8 cellular contexts compared by ENCODE assay signal in genomic region chr4:38889143-38889542, GRCh38. TPM values are rescaled to one million over a fixed set of nuclear protein-coding genes. Genes with fewer than 3 reads are reported as not detected.
DNase-seq lines count a peak whose midpoint lies in the region; ATAC-seq, FAIRE-seq and TF ChIP-seq lines count a peak whose summit lies in the region.

No MANE protein-coding gene starts in this region.

- H3K4ac ChIP-seq in IMR-90 (ENCODE audit: low read depth, low read length) = no peak overlapping the region

- H3K27ac Mint-ChIP-seq in osteocyte (ENCODE audit: unreplicated experiment) = peak overlapping the region; percentile 89

- no peaks in the 10 kb centered on the region for H3K9me3 Mint-ChIP-seq in osteocyte (ENCODE audit: unreplicated experiment)

- H3K4me1 Mint-ChIP-seq in osteocyte (ENCODE audit: unreplicated experiment) = peaks cover 56% of the 10 kb centered on the region

- peaks cover 39% of the 10 kb centered on the region for H4K20me1 ChIP-seq in IMR-90 (ENCODE audit: insufficient read depth, low read length)

- TF ChIP-seq RAD21 in IMR-90 (IDR thresholded peaks at IDR 0.05; ENCODE audit: low read length) = no peak

- no peak overlapping the region for H4K5ac ChIP-seq in IMR-90 (ENCODE audit: low read depth, low read length)

- H3K4me3 Mint-ChIP-seq in osteocyte (ENCODE audit: unreplicated experiment) = peak overlapping the region; percentile 57

- CTCF ChIA-PET in IMR-90 (lab: Yijun Ruan, JAX) = interaction anchor here (0.9 kb wide), 1 partner anchor 16 kb away, joined by 3 read pairs; no protein-coding TSS in a partner anchor

- dilution Hi-C loops in IMR-90 (cut with HindIII; ENCODE audit: low sequenced_read_pairs, unreplicated experiment) = no loop called here

- DNase-seq in GM13976 (ENCODE audit: low spot score) (peak; percentile 75), IMR-90 (peak; percentile 87), choroid plexus epithelial cell (ENCODE audit: low read depth) (peak; percentile 88), osteocyte (ENCODE audit: extremely low spot score, unreplicated experiment) (no peak), GM12892 (ENCODE audit: insufficient read length) (no peak)
- no peak for DNase-seq in stimulated activated CD4-positive, alpha-beta T cell treated with anti-CD3 and anti-CD28 coated beads, Interleukin-4, amount 100 ng/mL, for 1 hour
- DNase-seq in activated CD8-positive, alpha-beta memory T cell treated with anti-CD3 and anti-CD28 coated beads, Interleukin-2, amount 50 U/mL, for 48 hours = no peak

- intact Hi-C loops in IMR-90 (cut with micrococcal nuclease) = no loop called here

- H3K9ac ChIP-seq in IMR-90 (ENCODE audit: low read depth, low read length) = no peak overlapping the region

- H2BK20ac ChIP-seq in IMR-90 (ENCODE audit: low read depth, low read length) = no peak overlapping the region

- no peak overlapping the region for H2AK9ac ChIP-seq in IMR-90 (replicated peaks; ENCODE audit: low read depth, low read length, poor library complexity)

- 0 out of 2 replicates have a peak overlapping the region, but pooled peaks have one; percentile 34 for H3K56ac ChIP-seq in IMR-90 (ENCODE audit: extremely low read depth, insufficient read depth, low read length)

- ATAC-seq in IMR-90 (ENCODE audit: low read depth) = 0 out of 2 replicates have a peak, but pooled peaks have one; percentile 13
- no peak for ATAC-seq in GM21723 (IDR thresholded peaks at IDR 0.05; ENCODE audit: unreplicated experiment)

- H3K14ac ChIP-seq in IMR-90 (replicated peaks; ENCODE audit: low read depth, low read length) = no peak overlapping the region

- TF ChIP-seq CTCF in GM13976 (IDR thresholded peaks at IDR 0.05; ENCODE audit: borderline replicate concordance, control extremely low read depth, extremely low read depth, insufficient read depth, missing control alignments) (no peak), IMR-90 (conservative IDR thresholded peaks at IDR 0.05; ENCODE audit: low read depth, low read length) (no peak), choroid plexus epithelial cell (conservative IDR thresholded peaks at IDR 0.05; ENCODE audit: low read depth, low read length) (no peak), osteocyte (IDR thresholded peaks at IDR 0.05) (no peak)

- FAIRE-seq in GM12892 (lab: Jason Lieb, UNC) = no peak

- H3K18ac ChIP-seq in IMR-90 (ENCODE audit: low read depth, low read length) = no peak overlapping the region

- no peak overlapping the region for H2BK120ac ChIP-seq in IMR-90 (ENCODE audit: low read depth, low read length)

- peak overlapping the region; percentile 42; the same call in 1 of the 2 replicates for H3K4me2 ChIP-seq in IMR-90 (ENCODE audit: low read depth, low read length)

- H3K4me3 ChIP-seq in IMR-90 (ENCODE audit: insufficient read depth, low read depth, low read length) = no peak overlapping the region
- no peak overlapping the region for H3K4me3 ChIP-seq in choroid plexus epithelial cell (ENCODE audit: low read depth, low read length)

- H3K36me3 ChIP-seq in IMR-90 (ENCODE audit: control insufficient read depth, insufficient read depth, low read length) = peaks cover 33% of the 10 kb centered on the region

- no TSS peak for BruUV-seq in IMR-90 (replicated peaks; lab: Mats Ljungman, UMichigan)

- H2AK5ac ChIP-seq in IMR-90 (ENCODE audit: low read depth, low read length) = no peak overlapping the region

- H3K9me1 ChIP-seq in IMR-90 (ENCODE audit: insufficient read depth, low read length) = peaks cover 17% of the 10 kb centered on the region

- TF ChIP-seq POLR2A in IMR-90 (IDR thresholded peaks at IDR 0.05; ENCODE audit: low read depth, low read length) = no peak
- no peak for TF ChIP-seq POLR2A in GM12892 (IDR thresholded peaks at IDR 0.05; ENCODE audit: low read depth, low read length)

- peak overlapping the region; percentile 77 for H2BK5ac ChIP-seq in IMR-90 (ENCODE audit: low read depth, low read length, poor library complexity, severe bottlenecking)

- POLR2A ChIA-PET in IMR-90 (lab: Charles Lee; ENCODE audit: unreplicated experiment) = interaction anchor here (1.0 kb wide), 1 partner anchor 17 kb away, joined by 3 read pairs; no protein-coding TSS in a partner anchor

- no CpG with 5 or more reads among the region's 1 CpG for WGBS in IMR-90 (ENCODE audit: extremely low coverage in 2 of 2, insufficient read length in 1 of 2), 2 experiments

- H3K27me3 Mint-ChIP-seq in osteocyte (ENCODE audit: unreplicated experiment) = no peaks in the 10 kb centered on the region

- no peak overlapping the region; the same call in 1 of the 2 replicates for H3K23ac ChIP-seq in IMR-90 (ENCODE audit: low read depth, low read length)

- in situ Hi-C loops in GM13976 (cut with MboI; ENCODE audit: low sequenced_read_pairs, unreplicated experiment) (no loop called here), IMR-90 (cut with MboI; ENCODE audit: low sequenced_read_pairs) (no loop called here)

- H4K8ac ChIP-seq in IMR-90 (ENCODE audit: low read depth in 2 of 2, low read length in 2 of 2) = no peak overlapping the region

- H4K91ac ChIP-seq in IMR-90 (ENCODE audit: insufficient read depth, low read depth, low read length) = no peak overlapping the region

- no peak overlapping the region for H3K27ac ChIP-seq in IMR-90 (ENCODE audit: insufficient read depth, low read length)

- no peaks in the 10 kb centered on the region for H3K9me3 ChIP-seq in IMR-90 (ENCODE audit: control insufficient read depth, insufficient read depth, low read length)

- H3K36me3 Mint-ChIP-seq in osteocyte (ENCODE audit: unreplicated experiment) = peaks cover 30% of the 10 kb centered on the region

- H3K27me3 ChIP-seq in IMR-90 (ENCODE audit: control insufficient read depth, insufficient read depth, low read length) = no peaks in the 10 kb centered on the region

- H3K4me1 ChIP-seq in IMR-90 (ENCODE audit: control insufficient read depth, insufficient read depth, low read length) = peaks cover 13% of the 10 kb centered on the region

- peaks cover 46 to 81% of the 10 kb centered on the region in 2 experiments for H3K79me1 ChIP-seq in IMR-90 (ENCODE audit: low read depth in 1 of 2, low read length in 2 of 2)

- no peak overlapping the region for H2AFZ ChIP-seq in IMR-90 (replicated peaks; ENCODE audit: low read length, poor library complexity)

- H2BK15ac ChIP-seq in IMR-90 (ENCODE audit: low read depth, low read length) = no peak overlapping the region

TF ChIP-seq in IMR-90, 13 proteins besides CTCF, POLR2A, EP300 and RAD21:
- no peak; the same call in 1 of the 2 replicates for TF ChIP-seq BHLHE40 (IDR thresholded peaks at IDR 0.05; ENCODE audit: low read depth, low read length)
- no peak for TF ChIP-seq MXI1 (IDR thresholded peaks at IDR 0.05; ENCODE audit: borderline replicate concordance, low read depth, low read length)
- 0 out of 2 replicates have a peak, but pooled peaks have one; percentile 11 for TF ChIP-seq CEBPB (IDR thresholded peaks at IDR 0.05; ENCODE audit: low read depth, low read length)
- no peak for TF ChIP-seq RFX5 (IDR thresholded peaks at IDR 0.05; ENCODE audit: low read depth, low read length)
- peak; percentile 65 for TF ChIP-seq MAFK (IDR thresholded peaks at IDR 0.05; ENCODE audit: low read depth, low read length)
- TF ChIP-seq NFE2L2 (IDR thresholded peaks at IDR 0.05; ENCODE audit: low read depth, low read length) = peak; percentile 33; the same call in 1 of the 2 replicates
- TF ChIP-seq ELK1 (IDR thresholded peaks at IDR 0.05; ENCODE audit: borderline replicate concordance, low read depth, low read length) = no peak
- peak; percentile 79 for TF ChIP-seq FOS (IDR thresholded peaks at IDR 0.05; ENCODE audit: low read depth, low read length)

RNA-seq across cellular contexts. Expression of gene FAM114A1, which starts 21.5 kb away (rescaled TPM):
- total RNA-seq in IMR-90 (2012; rRNA removed) (507 and 649 TPM in 2 replicates), osteocyte (120 and 139 TPM in 2 replicates)
- polyA plus RNA-seq in IMR-90 (2012; rRNA removed) = 135 and 152 TPM in 2 replicates
- polyA plus RNA-seq in IMR-90 (2012; cell fraction: cytosol; rRNA removed) = 212 and 266 TPM in 2 replicates
- 98.5 and 144 TPM in 2 replicates for polyA plus RNA-seq in IMR-90 (2012; cell fraction: nucleus; rRNA removed; ENCODE audit: low replicate concordance)
- 3.9 TPM for polyA plus RNA-seq in GM12892 (2012; ENCODE audit: missing spikeins)

RNA-seq across cellular contexts. Expression of gene TLR6, which starts 32.5 kb away (rescaled TPM):
- total RNA-seq in IMR-90 (2012; rRNA removed) (3.9 and 4.4 TPM in 2 replicates), osteocyte (2.5 TPM in 2 replicates)
- 0.96 and 1.4 TPM in 2 replicates for polyA plus RNA-seq in IMR-90 (2012; rRNA removed)
- 0.26 and 0.27 TPM in 2 replicates for polyA plus RNA-seq in IMR-90 (2012; cell fraction: cytosol; rRNA removed)
- polyA plus RNA-seq in IMR-90 (2012; cell fraction: nucleus; rRNA removed; ENCODE audit: low replicate concordance) = 0.40 and 3.5 TPM in 2 replicates
- polyA plus RNA-seq in GM12892 (2012; ENCODE audit: missing spikeins) = 15.0 TPM

Comparison
In these comparisons a context has a peak if more than half of its experiments do, and no peak if none do; other contexts are left out.
1. DNase-seq: peak in GM13976 (single experiment), IMR-90 (single experiment) and choroid plexus epithelial cell (single experiment); none in osteocyte (single experiment), stimulated activated CD4-positive, alpha-beta T cell treated with anti-CD3 and anti-CD28 coated beads, Interleukin-4, amount 100 ng/mL, for 1 hour (single experiment), GM12892 (single experiment) and activated CD8-positive, alpha-beta memory T cell treated with anti-CD3 and anti-CD28 coated beads, Interleukin-2, amount 50 U/mL, for 48 hours (single experiment).